21 cellular contexts compared by ENCODE assay signal in the genomic region with DNA sequence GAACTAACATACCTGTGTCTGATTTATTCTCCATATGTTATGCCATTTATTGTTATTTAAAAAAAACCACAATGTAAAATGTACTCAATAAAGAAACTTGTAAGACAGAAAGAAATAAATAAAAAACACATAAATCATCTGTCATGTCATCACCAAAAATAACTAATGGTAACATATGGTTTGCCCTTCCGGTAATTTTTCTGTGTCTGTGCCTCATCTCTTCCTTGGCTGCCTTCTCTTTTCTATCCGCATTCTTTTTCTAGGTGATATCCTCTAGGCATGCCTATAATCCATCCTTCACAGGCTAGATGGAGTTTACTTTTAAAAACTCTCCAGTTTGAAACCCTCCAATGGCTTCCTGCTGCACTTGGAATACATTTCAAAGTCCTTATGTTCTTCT.
DNase-seq lines count a peak whose midpoint lies in the region; ATAC-seq and TF ChIP-seq lines count a peak whose summit lies in the region.
"Had no signal": no experiment of that assay in that cellular context is flagged by ENCODE, and none has a peak within 500 bp of the region (broad histone marks: within the 10 kb centered on the region; RNA-seq: fewer than 3 reads in every experiment).

No MANE protein-coding gene starts in this region.

- WGBS in hepatocyte (ENCODE audit: low lambda C conversion rate, missing lambda C conversion rate) = 84% methylated on average over 2 of the region's 2 CpGs

- no peak overlapping the region for H3K4me2 ChIP-seq in hepatocyte
- H3K4me2 ChIP-seq: A549; BLaER1 treated with 17β-estradiol and CSF1 and Interleukin-3, amounts not matched to agents 10 nM and 100 nM had no signal

- no peaks in the 10 kb centered on the region for H3K27me3 ChIP-seq in hepatocyte
- H3K27me3 ChIP-seq: BE2C; BLaER1 treated with 17β-estradiol and CSF1 and Interleukin-3, amounts not matched to agents 10 nM and 100 nM had no signal

- no peak overlapping the region for H3K4me3 ChIP-seq in hepatocyte
- H3K4me3 ChIP-seq: A549; BLaER1 treated with 17β-estradiol and CSF1 and Interleukin-3, amounts not matched to agents 10 nM and 100 nM; GM23248 had no signal

- no peaks in the 10 kb centered on the region for H3K9me2 ChIP-seq in hepatocyte (replicated peaks; ENCODE audit: insufficient read depth)

- CTCF ChIA-PET in HEK293T (lab: Yijun Ruan, JAX) = no interaction called here

- peak; percentile 4 for DNase-seq in NCI-H446 treated with DMSO at 0.1 percent for 48 hours (lab: John Stamatoyannopoulos, UW)
- no peak for DNase-seq in NCI-H446 (lab: John Stamatoyannopoulos, UW)
- DNase-seq in HEK293T (ENCODE audit: extremely low spot score) = no peak
- DNase-seq in hepatocyte (ENCODE audit: low spot score) = no peak
- no peak for DNase-seq in activated CD4-positive, CD25-positive, alpha-beta regulatory T cell (lab: John Stamatoyannopoulos, UW)
- no peak for DNase-seq in DMS114 treated with DMSO at 0.1 percent for 48 hours (lab: John Stamatoyannopoulos, UW; ENCODE audit: unreplicated experiment)
- DNase-seq: 8988T; ACHN; AML-193; BE2C; CD4-positive, alpha-beta T cell; CD8-positive, alpha-beta memory T cell; DMS 273 treated with DMSO at 0.1 percent for 48 hours; DMS53; DMS79 treated with DMSO at 0.1 percent for 48 hours; H7; HCEC 1CT had no signal

- no peak overlapping the region for H2AFZ ChIP-seq in hepatocyte
- H2AFZ ChIP-seq: GM23248 had no signal

- ATAC-seq in GM21529 (IDR thresholded peaks at IDR 0.05; ENCODE audit: unreplicated experiment) = no peak
- ATAC-seq: A549 had no signal

- H3K9me3 ChIP-seq in hepatocyte (ENCODE audit: low read depth) = no peaks in the 10 kb centered on the region
- H3K9me3 ChIP-seq: A549; BLaER1 treated with 17β-estradiol and CSF1 and Interleukin-3, amounts not matched to agents 10 nM and 100 nM had no signal

- H3K36me3 ChIP-seq in hepatocyte (replicated peaks; ENCODE audit: insufficient read depth, low read depth) = no peaks in the 10 kb centered on the region
- H3K36me3 ChIP-seq: BE2C; BLaER1 treated with 17β-estradiol and CSF1 and Interleukin-3, amounts not matched to agents 10 nM and 100 nM had no signal

- no peaks in the 10 kb centered on the region for H3K79me2 ChIP-seq in hepatocyte

- no peaks in the 10 kb centered on the region for H4K20me1 ChIP-seq in hepatocyte (ENCODE audit: insufficient read depth, poor library complexity, severe bottlenecking)
- H4K20me1 ChIP-seq: BLaER1 treated with 17β-estradiol and CSF1 and Interleukin-3, amounts not matched to agents 10 nM and 100 nM had no signal

- TF ChIP-seq CTCF in hepatocyte (IDR thresholded peaks at IDR 0.05; ENCODE audit: poor library complexity) = no peak

- POLR2A ChIA-PET in HEK293T (lab: Yijun Ruan, JAX) = no interaction called here

- H3K27ac ChIP-seq in hepatocyte = peak overlapping the region; percentile 2
- H3K27ac ChIP-seq: A549; BLaER1 treated with 17β-estradiol and CSF1 and Interleukin-3, amounts not matched to agents 10 nM and 100 nM; GM23248 had no signal

- H3K4me1 ChIP-seq in hepatocyte (ENCODE audit: insufficient read depth) = no peaks in the 10 kb centered on the region
- H3K4me1 ChIP-seq: A549; BLaER1 treated with 17β-estradiol and CSF1 and Interleukin-3, amounts not matched to agents 10 nM and 100 nM had no signal

TF ChIP-seq in HEK293T, 16 proteins besides CTCF, POLR2A, EP300 and RAD21:
- TF ChIP-seq L3MBTL2 (conservative IDR thresholded peaks at IDR 0.05) (no peak), SP1 (IDR thresholded peaks at IDR 0.05) (no peak)
- TF ChIP-seq, protein P1, sequence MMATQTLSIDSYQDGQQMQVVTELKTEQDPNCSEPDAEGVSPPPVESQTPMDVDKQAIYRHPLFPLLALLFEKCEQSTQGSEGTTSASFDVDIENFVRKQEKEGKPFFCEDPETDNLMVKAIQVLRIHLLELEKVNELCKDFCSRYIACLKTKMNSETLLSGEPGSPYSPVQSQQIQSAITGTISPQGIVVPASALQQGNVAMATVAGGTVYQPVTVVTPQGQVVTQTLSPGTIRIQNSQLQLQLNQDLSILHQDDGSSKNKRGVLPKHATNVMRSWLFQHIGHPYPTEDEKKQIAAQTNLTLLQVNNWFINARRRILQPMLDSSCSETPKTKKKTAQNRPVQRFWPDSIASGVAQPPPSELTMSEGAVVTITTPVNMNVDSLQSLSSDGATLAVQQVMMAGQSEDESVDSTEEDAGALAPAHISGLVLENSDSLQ (IDR thresholded peaks at IDR 0.05) = peak; percentile 59
